8 cellular contexts compared by ENCODE assay signal in the genomic region with DNA sequence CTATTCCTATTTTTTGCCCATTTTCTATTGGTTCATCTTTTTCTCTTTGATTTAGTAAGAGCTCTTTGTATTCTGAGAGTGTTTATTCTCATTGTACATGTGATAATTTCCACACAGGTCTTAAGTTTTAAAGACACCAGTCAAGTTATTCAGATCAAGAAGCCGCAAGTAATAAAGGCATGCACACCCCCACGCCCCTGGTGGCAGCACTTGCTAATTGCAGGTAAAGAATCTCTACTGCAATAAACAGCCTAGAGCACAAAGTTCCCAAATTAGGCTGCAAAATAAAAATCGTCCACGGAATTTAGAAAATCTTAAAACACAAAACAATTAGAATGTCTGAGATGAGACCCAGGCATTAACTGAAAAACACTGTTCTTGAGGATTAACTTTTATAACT. TPM values are rescaled to one million over a fixed set of nuclear protein-coding genes. Genes with fewer than 3 reads are reported as not detected.
DNase-seq lines count a peak whose midpoint lies in the region; ATAC-seq and TF ChIP-seq lines count a peak whose summit lies in the region.

No MANE protein-coding gene starts in this region.

- H3K4me1 ChIP-seq in breast epithelium, result no peaks in the 10 kb centered on the region
- no peaks in the 10 kb centered on the region for H3K4me1 ChIP-seq in Peyer's patch
- H3K4me1 ChIP-seq in esophagus muscularis mucosa, result no peaks in the 10 kb centered on the region
- no peaks in the 10 kb centered on the region for H3K4me1 ChIP-seq in tibial nerve

- TF ChIP-seq EP300 in esophagus muscularis mucosa (IDR thresholded peaks at IDR 0.05) (no peak), tibial nerve (IDR thresholded peaks at IDR 0.05) (no peak)

- H3K27ac Mint-ChIP-seq in MCF 10A (ENCODE audit: low read depth, unreplicated experiment), result no peak overlapping the region

- POLR2A ChIA-PET in MCF 10A (lab: Yijun Ruan, JAX), result interaction anchor here (0.6 to 0.7 kb wide), 2 partner anchors 209 to 266 kb away, joined by 3 to 4 read pairs; no protein-coding TSS in a partner anchor

- 53% methylated on average over 4 of the region's 4 CpGs for WGBS in esophagus muscularis mucosa
- 58 to 61% methylated on average over 4 of the region's 4 CpGs for WGBS in tibial nerve, 2 donors

- H3K9me3 ChIP-seq in breast epithelium, result no peaks in the 10 kb centered on the region
- H3K9me3 ChIP-seq in Peyer's patch, result no peaks in the 10 kb centered on the region
- no peaks in the 10 kb centered on the region for H3K9me3 ChIP-seq in esophagus muscularis mucosa
- H3K9me3 ChIP-seq in tibial nerve, result peaks cover 0 to 5% (median 0%) of the 10 kb centered on the region in 4 donors

- BruUV-seq in MCF 10A (replicated peaks; lab: Mats Ljungman, UMichigan), result no TSS peak

- no peaks in the 10 kb centered on the region for H3K27me3 Mint-ChIP-seq in MCF 10A (ENCODE audit: insufficient read depth, unreplicated experiment)

- H3K27me3 ChIP-seq in breast epithelium (no peaks in the 10 kb centered on the region), Peyer's patch (no peaks in the 10 kb centered on the region), esophagus muscularis mucosa (no peaks in the 10 kb centered on the region), tibial nerve (no peaks in the 10 kb centered on the region)

- CTCF ChIA-PET in MCF 10A (lab: Yijun Ruan, JAX), result interaction anchor here (0.6 kb wide), 1 partner anchor 15 kb away, joined by 3 read pairs; no protein-coding TSS in a partner anchor

- H3K36me3 Mint-ChIP-seq in MCF 10A (ENCODE audit: insufficient read depth, unreplicated experiment), result peaks cover 12% of the 10 kb centered on the region

- H3K27ac ChIP-seq in breast epithelium, result no peak overlapping the region
- no peak overlapping the region for H3K27ac ChIP-seq in Peyer's patch
- no peak overlapping the region for H3K27ac ChIP-seq in esophagus muscularis mucosa (replicated peaks in 1 of 4)
- no peak overlapping the region for H3K27ac ChIP-seq in tibial nerve
- no peak overlapping the region for H3K27ac ChIP-seq in coronary artery

- H3K4me1 Mint-ChIP-seq in MCF 10A (ENCODE audit: insufficient read depth, unreplicated experiment), result no peaks in the 10 kb centered on the region

- TF ChIP-seq POLR2A in breast epithelium (IDR thresholded peaks at IDR 0.05), result no peak
- TF ChIP-seq POLR2A in Peyer's patch (IDR thresholded peaks at IDR 0.05), result no peak
- TF ChIP-seq POLR2A in esophagus muscularis mucosa (IDR thresholded peaks at IDR 0.05; ENCODE audit: low read depth), result no peak
- no peak for TF ChIP-seq POLR2A in tibial nerve (IDR thresholded peaks at IDR 0.05)

- ATAC-seq in HG03045 (IDR thresholded peaks at IDR 0.05; ENCODE audit: unreplicated experiment) (no peak), GM19467 (IDR thresholded peaks at IDR 0.05; ENCODE audit: unreplicated experiment) (no peak)

- H3K36me3 ChIP-seq in breast epithelium, result no peaks in the 10 kb centered on the region
- H3K36me3 ChIP-seq in Peyer's patch, result peaks cover 0 to 7% (median 4%) of the 10 kb centered on the region in 3 donors
- peaks cover 0 to 81% (median 18%) of the 10 kb centered on the region in 4 donors for H3K36me3 ChIP-seq in esophagus muscularis mucosa
- peaks cover 0 to 100% (median 3%) of the 10 kb centered on the region in 3 donors for H3K36me3 ChIP-seq in tibial nerve

- no peaks in the 10 kb centered on the region for H3K9me3 Mint-ChIP-seq in MCF 10A (ENCODE audit: unreplicated experiment)

- TF ChIP-seq CTCF in MCF 10A (IDR thresholded peaks at IDR 0.05; ENCODE audit: unreplicated experiment) (peak; percentile 53), breast epithelium (IDR thresholded peaks at IDR 0.05) (no peak), Peyer's patch (IDR thresholded peaks at IDR 0.05) (peak in 4 of 6 experiments; percentile 41 to 59 (median 46)), esophagus muscularis mucosa (IDR thresholded peaks at IDR 0.05) (peak in 1 of 3 experiments; percentile 36), tibial nerve (IDR thresholded peaks at IDR 0.05) (peak in 3 of 5 experiments; percentile 6 to 37 (median 13)), coronary artery (IDR thresholded peaks at IDR 0.05) (no peak)

- no peak overlapping the region for H3K4me3 Mint-ChIP-seq in MCF 10A (ENCODE audit: unreplicated experiment)

- H3K4me3 ChIP-seq in breast epithelium, result no peak overlapping the region
- no peak overlapping the region for H3K4me3 ChIP-seq in Peyer's patch
- no peak overlapping the region for H3K4me3 ChIP-seq in esophagus muscularis mucosa
- no peak overlapping the region for H3K4me3 ChIP-seq in tibial nerve
- no peak overlapping the region for H3K4me3 ChIP-seq in coronary artery

- DNase-seq in MCF 10A (ENCODE audit: unreplicated experiment), result peak; percentile 28
- DNase-seq in breast epithelium (ENCODE audit: low spot score in 2 of 2), result no peak
- no peak for DNase-seq in Peyer's patch
- DNase-seq in esophagus muscularis mucosa (ENCODE audit: extremely low spot score), result peak; percentile 70
- no peak for DNase-seq in tibial nerve (ENCODE audit: low spot score in 2 of 2)
- DNase-seq in coronary artery (ENCODE audit: low spot score), result no peak

- intact Hi-C loops in MCF 10A (cut with micrococcal nuclease) (no loop called here), breast epithelium (cut with DNase I; ENCODE audit: low total_unique reads) (no loop called here), esophagus muscularis mucosa (cut with DNase I) (no loop called here)

RNA-seq across cellular contexts. Expression of a gene that starts 45.2 kb away (rescaled TPM):
- total RNA-seq in MCF 10A (2022) (1.2 and 2.3 TPM in 2 replicates), breast epithelium (10 to 100 TPM; 20.8 to 52.5 (median 29.5) TPM), Peyer's patch (10 to 100 TPM; 10.8 to 23.9 (median 16.5) TPM), esophagus muscularis mucosa (10 to 100 TPM; 11.3 to 21.6 (median 19.4) TPM), tibial nerve (10 to 100 TPM; 30.9 to 37.4 (median 32.9) TPM)

Comparison
In these comparisons a context has a peak if more than half of its experiments do, and no peak if none do; other contexts are left out.
1. DNase-seq: peak in MCF 10A (single experiment) and esophagus muscularis mucosa (single experiment); none in breast epithelium (0 of 2), Peyer's patch (0 of 3), tibial nerve (0 of 2) and coronary artery (single experiment).
2. CTCF ChIP-seq: peak in MCF 10A (single experiment), Peyer's patch (4 of 6) and tibial nerve (3 of 5); none in breast epithelium (0 of 3) and coronary artery (single experiment).